In genomic region chr9:88322906-88323566, GRCh38 we compare ENCODE assay signal across 9 cellular contexts.
DNase-seq lines count a peak whose midpoint lies in the region; ATAC-seq, FAIRE-seq and TF ChIP-seq lines count a peak whose summit lies in the region.
"Had no signal": no experiment of that assay in that cellular context is flagged by ENCODE, and none has a peak within 500 bp of the region (broad histone marks: within the 10 kb centered on the region; RNA-seq: fewer than 3 reads in every experiment).

No MANE protein-coding gene starts in this region.

- H3K4me2 ChIP-seq in GM12878 (ENCODE audit: control insufficient read depth, insufficient read depth): no peak overlapping the region
- no peak overlapping the region for H3K4me2 ChIP-seq in mesendoderm (ENCODE audit: low read length)

- H3K36me3 ChIP-seq in GM12878 (ENCODE audit: control insufficient read depth in 2 of 2, insufficient read depth in 2 of 2, low read length in 1 of 2) (no peaks in the 10 kb centered on the region), mesendoderm (ENCODE audit: control insufficient read depth, insufficient read depth, low read length) (no peaks in the 10 kb centered on the region), Caco-2 (ENCODE audit: control insufficient read depth, insufficient read depth, low read length) (no peaks in the 10 kb centered on the region)

- TF ChIP-seq POLR2A in GM12878 (IDR thresholded peaks at IDR 0.05; ENCODE audit: low read depth, low read length): no peak

- SMC1A ChIA-PET in GM12878 (lab: Charles Lee; ENCODE audit: uncharacterized antibody, unreplicated experiment): no interaction called here

- H2BK15ac ChIP-seq in mesendoderm (replicated peaks; ENCODE audit: low read depth): no peak overlapping the region

- H3K23ac ChIP-seq in mesendoderm (ENCODE audit: low read length): no peak overlapping the region

- no peak overlapping the region for H4K8ac ChIP-seq in mesendoderm (ENCODE audit: low read depth, low read length)

- DNase-seq in HFFc6: peak; percentile 31
- DNase-seq in T-helper 22 cell (ENCODE audit: low read depth): peak; percentile 51
- no peak for DNase-seq in GM12878 (ENCODE audit: low read depth, low spot score)
- DNase-seq in stimulated activated CD8-positive, alpha-beta memory T cell treated with anti-CD3 and anti-CD28 coated beads, Interleukin-4, amount 100 ng/mL, for 48 hours: peak; percentile 53
- DNase-seq in mesendoderm: no peak
- no peak for DNase-seq in Caco-2
- no peak for DNase-seq in omental fat pad (ENCODE audit: low spot score)
- DNase-seq in NCI-H82 treated with DMSO at 0.1 percent for 48 hours (lab: John Stamatoyannopoulos, UW; ENCODE audit: unreplicated experiment): no peak
- DNase-seq: cerebellar nuclear complex had no signal

- H3K4me1 ChIP-seq in GM12878 (ENCODE audit: control insufficient read depth, insufficient read depth, low read length) (no peaks in the 10 kb centered on the region), mesendoderm (ENCODE audit: control insufficient read depth, low read depth, low read length) (no peaks in the 10 kb centered on the region), Caco-2 (no peaks in the 10 kb centered on the region)

- H3K9me3 Mint-ChIP-seq in HFFc6 (no peaks in the 10 kb centered on the region), Caco-2 (ENCODE audit: unreplicated experiment) (peaks cover 10% of the 10 kb centered on the region)

- no peak overlapping the region for H3K56ac ChIP-seq in mesendoderm (ENCODE audit: low read length)

- no peak overlapping the region for H3K18ac ChIP-seq in mesendoderm (ENCODE audit: low read length)

- no peak overlapping the region for H3K4me3 ChIP-seq in GM12878
- no peak overlapping the region for H3K4me3 ChIP-seq in mesendoderm (ENCODE audit: low read length)
- H3K4me3 ChIP-seq in Caco-2 (ENCODE audit: low read depth, low read length): no peak overlapping the region

- no peaks in the 10 kb centered on the region for H3K79me1 ChIP-seq in mesendoderm (ENCODE audit: low read length)

- no peaks in the 10 kb centered on the region for H3K27me3 ChIP-seq in GM12878 (replicated peaks in 1 of 2; ENCODE audit: control insufficient read depth in 2 of 2, insufficient read depth in 2 of 2, low read length in 1 of 2)
- H3K27me3 ChIP-seq in mesendoderm (ENCODE audit: insufficient read depth, low read length, poor library complexity): no peaks in the 10 kb centered on the region
- no peaks in the 10 kb centered on the region for H3K27me3 ChIP-seq in Caco-2 (replicated peaks; ENCODE audit: control insufficient read depth, insufficient read depth, low read length)

- no peak for TF ChIP-seq RAD21 in GM12878 (IDR thresholded peaks at IDR 0.05; ENCODE audit: insufficient read depth, low read depth, low read length)

- BruUV-seq in GM12878 (replicated peaks; lab: Mats Ljungman, UMichigan) (no TSS peak), Caco-2 (replicated peaks; lab: Mats Ljungman, UMichigan) (no TSS peak)

- H4K20me1 ChIP-seq in GM12878 (ENCODE audit: control insufficient read depth, insufficient read depth): no peaks in the 10 kb centered on the region

- H3K27ac Mint-ChIP-seq in HFFc6 (no peak overlapping the region; the same call in 1 of the 2 replicates), Caco-2 (ENCODE audit: unreplicated experiment) (no peak overlapping the region)

- H3K9ac ChIP-seq in GM12878 (ENCODE audit: control insufficient read depth, insufficient read depth, low read length) (no peak overlapping the region), mesendoderm (ENCODE audit: low read length) (no peak overlapping the region)

- no peak overlapping the region for H2BK120ac ChIP-seq in mesendoderm (ENCODE audit: low read depth, low read length)

- TF ChIP-seq CTCF in HFFc6 (IDR thresholded peaks at IDR 0.05): no peak
- no peak for TF ChIP-seq CTCF in GM12878 (IDR thresholded peaks at IDR 0.05 in 2 of 3, conservative IDR thresholded peaks at IDR 0.05 in 1 of 3; ENCODE audit: control insufficient read depth in 2 of 3, extremely low read depth in 1 of 3, insufficient read depth in 1 of 3, low read depth in 3 of 3, low read length in 3 of 3)
- no peak for TF ChIP-seq CTCF in Caco-2 (IDR thresholded peaks at IDR 0.05; ENCODE audit: insufficient read depth in 1 of 2, low read depth in 1 of 2, low read length in 1 of 2, severe bottlenecking in 1 of 2, unreplicated experiment in 1 of 2)
- TF ChIP-seq CTCF in omental fat pad (IDR thresholded peaks at IDR 0.05): no peak

- POLR2A ChIA-PET in GM12878 (lab: Charles Lee): no interaction called here
- POLR2A ChIA-PET in Caco-2 (lab: Charles Lee): no interaction called here

- 2% methylated on average over 4 of the region's 4 CpGs for whole genome bisulfite sequencing in GM12878 (ENCODE audit: insufficient coverage, insufficient replicate concordance, low lambda C conversion rate, missing lambda C conversion rate)
- WGBS in mesendoderm (ENCODE audit: extremely low coverage, insufficient coverage, low lambda C conversion rate): no CpG with 5 or more reads among the region's 4 CpGs

- H3K79me2 ChIP-seq in GM12878 (ENCODE audit: control insufficient read depth, insufficient read depth, low read length): no peaks in the 10 kb centered on the region
- H3K79me2 ChIP-seq in mesendoderm (ENCODE audit: control insufficient read depth, insufficient read depth, low read length): no peaks in the 10 kb centered on the region

- H3K9me3 ChIP-seq in GM12878 (replicated peaks; ENCODE audit: control insufficient read depth, insufficient read depth, low read length) (no peaks in the 10 kb centered on the region; the same call in 2 of the 3 replicates), Caco-2 (no peaks in the 10 kb centered on the region)

- no peak overlapping the region for H2BK5ac ChIP-seq in mesendoderm (ENCODE audit: low read length)

- no peaks in the 10 kb centered on the region for H3K36me3 Mint-ChIP-seq in HFFc6 (ENCODE audit: low read depth)
- no peaks in the 10 kb centered on the region for H3K36me3 Mint-ChIP-seq in Caco-2 (ENCODE audit: insufficient read depth, unreplicated experiment)

- H3K27ac ChIP-seq in GM12878 (ENCODE audit: control insufficient read depth, insufficient read depth) (no peak overlapping the region), mesendoderm (ENCODE audit: low read depth, low read length) (no peak overlapping the region)

- intact Hi-C loops in GM12878 (cut with micrococcal nuclease; ENCODE audit: unreplicated experiment): no loop called here
- intact Hi-C loops in Caco-2 (cut with micrococcal nuclease; ENCODE audit: unreplicated experiment): no loop called here

- RAD21 ChIA-PET in GM12878 (lab: Charles Lee; ENCODE audit: unreplicated experiment): no interaction called here

- H3K27me3 Mint-ChIP-seq in HFFc6 (ENCODE audit: insufficient read depth): no peaks in the 10 kb centered on the region; the same call in 1 of the 2 replicates
- no peaks in the 10 kb centered on the region for H3K27me3 Mint-ChIP-seq in Caco-2 (ENCODE audit: insufficient read depth, unreplicated experiment)

- in situ Hi-C loops in GM12878 (cut with MboI): no loop called here

- no peak for TF ChIP-seq EP300 in GM12878 (IDR thresholded peaks at IDR 0.05; ENCODE audit: borderline replicate concordance in 1 of 2, control insufficient read depth in 1 of 2, low read depth in 2 of 2, low read length in 2 of 2)

- H3K4me3 Mint-ChIP-seq in HFFc6 (peak overlapping the region; percentile 33; the same call in 1 of the 2 replicates), Caco-2 (ENCODE audit: unreplicated experiment) (no peak overlapping the region)

- H4K5ac ChIP-seq in mesendoderm (ENCODE audit: low read length): no peak overlapping the region

- no peak for FAIRE-seq in GM12878 (lab: Jason Lieb, UNC)

- ATAC-seq in GM12878 (no peak), omental fat pad (ENCODE audit: low FRiP score) (no peak)

- peaks cover 30% of the 10 kb centered on the region for H3K4me1 Mint-ChIP-seq in HFFc6 (ENCODE audit: low read depth)
- H3K4me1 Mint-ChIP-seq in Caco-2 (ENCODE audit: low read depth, unreplicated experiment): peaks cover 7% of the 10 kb centered on the region

- CTCF ChIA-PET in GM12878 (lab: Yijun Ruan, JAX) (no interaction called here), Caco-2 (lab: Charles Lee) (no interaction called here)

- no peak overlapping the region for H2AFZ ChIP-seq in GM12878 (ENCODE audit: control insufficient read depth, low read depth, low read length)

- H3K4ac ChIP-seq in mesendoderm (ENCODE audit: low read depth, low read length): no peak overlapping the region

- no peak overlapping the region for H2AK5ac ChIP-seq in mesendoderm (ENCODE audit: low read length)

TF ChIP-seq in GM12878, 131 proteins besides CTCF, POLR2A, EP300 and RAD21:
- TF ChIP-seq RUNX3 (IDR thresholded peaks at IDR 0.05; ENCODE audit: low read length) (0 out of 2 replicates have a peak, but pooled peaks have one; percentile 15), ATF3 (IDR thresholded peaks at IDR 0.05; ENCODE audit: borderline replicate concordance, extremely low read depth, low read depth, low read length) (no peak), STAT1 (conservative IDR thresholded peaks at IDR 0.05) (no peak)
TF ChIP-seq in GM12878: peak in this region for 1.

Comparison
In these comparisons a context has a peak if more than half of its experiments do, and no peak if none do; other contexts are left out.
1. DNase-seq: peak in HFFc6 (single experiment), T-helper 22 cell (single experiment) and stimulated activated CD8-positive, alpha-beta memory T cell treated with anti-CD3 and anti-CD28 coated beads, Interleukin-4, amount 100 ng/mL, for 48 hours (single experiment); none in GM12878 (single experiment), mesendoderm (single experiment), Caco-2 (0 of 2), omental fat pad (single experiment) and NCI-H82 treated with DMSO at 0.1 percent for 48 hours (single experiment).